Comparison of ENCODE assay signal across 8 cellular contexts in genomic region chr2:85438291-85439110, GRCh38. TPM values are rescaled to one million over a fixed set of nuclear protein-coding genes. Genes with fewer than 3 reads are reported as not detected.
A peak's percentile ranks its signal among the peaks of the same experiment; 100 is the strongest.
DNase-seq lines count a peak whose midpoint lies in the region; ATAC-seq, FAIRE-seq and TF ChIP-seq lines count a peak whose summit lies in the region.

No MANE protein-coding gene starts in this region.

- no peak for TF ChIP-seq RAD21 in A549 (conservative IDR thresholded peaks at IDR 0.05 in 1 of 2, IDR thresholded peaks at IDR 0.05 in 1 of 2)

- peaks cover 53% of the 10 kb centered on the region for H3K4me1 ChIP-seq in A549
- H3K4me1 ChIP-seq in cardiac muscle cell (ENCODE audit: low read depth) = peaks cover 12% of the 10 kb centered on the region

- H3K36me3 Mint-ChIP-seq in T-helper 17 cell (ENCODE audit: low read depth) = no peaks in the 10 kb centered on the region

- CTCF ChIA-PET in A549 (lab: Yijun Ruan, JAX) = interaction anchor here (1.0 to 41.9 kb wide), 8 partner anchors 9 to 107 kb away, joined by 3 to 1185 read pairs (median 3); partner anchors contain the start of genes GGCX, MAT2A and SH2D6

- POLR2A ChIA-PET in A549 (lab: Yijun Ruan, JAX) = interaction anchor here (0.6 to 8.1 kb wide), 15 partner anchors 8 to 167 kb away, joined by 3 to 153 read pairs (median 7); partner anchors contain the start of gene MAT2A

- peak overlapping the region; percentile 33 for H3K4me3 ChIP-seq in A549
- no peak overlapping the region for H3K4me3 ChIP-seq in cardiac muscle cell

- WGBS in A549 (ENCODE audit: missing lambda C conversion rate) = 79% methylated on average over 15 of the region's 16 CpGs

- TF ChIP-seq EP300 in A549 (IDR thresholded peaks at IDR 0.05) = no peak

- H3K27me3 ChIP-seq in cardiac muscle cell = no peaks in the 10 kb centered on the region

- no peak for TF ChIP-seq POLR2A in A549 (IDR thresholded peaks at IDR 0.05; ENCODE audit: low read length)

- ATAC-seq in A549 (peak; percentile 3 to 33; a peak in 5 of 6 replicates), GM19463 (IDR thresholded peaks at IDR 0.05; ENCODE audit: unreplicated experiment) (peak; percentile 2), T-helper 17 cell (peak; percentile 3), GM18870 (IDR thresholded peaks at IDR 0.05; ENCODE audit: unreplicated experiment) (no peak), HG03521 (IDR thresholded peaks at IDR 0.05; ENCODE audit: unreplicated experiment) (no peak)

- H3K4me1 Mint-ChIP-seq in T-helper 17 cell = peaks cover 15% of the 10 kb centered on the region

- TF ChIP-seq CTCF in A549 (IDR thresholded peaks at IDR 0.05) (no peak), cardiac muscle cell (IDR thresholded peaks at IDR 0.05; ENCODE audit: low read depth, low read length) (no peak)

- no peaks in the 10 kb centered on the region for H3K27me3 Mint-ChIP-seq in T-helper 17 cell

- DNase-seq in A549 (ENCODE audit: low read depth in 1 of 2, low spot score in 1 of 2) (no peak), T-helper 17 cell (no peak), cardiac muscle cell (ENCODE audit: low read depth in 1 of 2, low spot score in 1 of 2) (no peak), renal cortical epithelial cell (ENCODE audit: low read depth) (peak; percentile 47)
- DNase-seq in activated effector memory CD4-positive, alpha-beta T cell treated with anti-CD3 and anti-CD28 coated beads, Interleukin-2, amount 50 U/mL, for 16 hours = no peak

- H3K27ac ChIP-seq in A549 = peak overlapping the region; percentile 91 to 95
- peak overlapping the region; percentile 46 for H3K27ac ChIP-seq in cardiac muscle cell

- peak overlapping the region; percentile 86 for H3K4me2 ChIP-seq in A549

- peak overlapping the region; percentile 85 for H3K4me3 Mint-ChIP-seq in T-helper 17 cell

- H3K27ac Mint-ChIP-seq in T-helper 17 cell = peak overlapping the region; percentile 90

- H3K9me3 ChIP-seq in A549 = no peaks in the 10 kb centered on the region
- no peaks in the 10 kb centered on the region for H3K9me3 ChIP-seq in T-helper 17 cell (ENCODE audit: control insufficient read depth, low read length, poor library complexity, severe bottlenecking)
- H3K9me3 ChIP-seq in cardiac muscle cell (ENCODE audit: low read depth) = no peaks in the 10 kb centered on the region

- FAIRE-seq in A549 (lab: Jason Lieb, UNC) = no peak

- no peaks in the 10 kb centered on the region for H3K36me3 ChIP-seq in cardiac muscle cell

TF ChIP-seq in A549, 52 proteins besides CTCF, POLR2A, EP300 and RAD21:
- no peak for TF ChIP-seq FOSL2 (IDR thresholded peaks at IDR 0.05)
- TF ChIP-seq FOSL2 (CRISPR knock-in tag; IDR thresholded peaks at IDR 0.05) = no peak
- TF ChIP-seq MAFK (IDR thresholded peaks at IDR 0.05; ENCODE audit: partially characterized antibody) = no peak
- TF ChIP-seq ZSCAN20 (CRISPR knock-in tag; IDR thresholded peaks at IDR 0.05) = no peak
- no peak for TF ChIP-seq HES2 (IDR thresholded peaks at IDR 0.05)
- TF ChIP-seq E2F6 (IDR thresholded peaks at IDR 0.05; ENCODE audit: borderline replicate concordance, low read depth) = no peak; the same call in 1 of the 2 replicates
- TF ChIP-seq NPAS2 (CRISPR knock-in tag; IDR thresholded peaks at IDR 0.05; ENCODE audit: borderline replicate concordance) = peak; percentile 4; the same call in 1 of the 2 replicates
- no peak for TF ChIP-seq BHLHE40 (IDR thresholded peaks at IDR 0.05; ENCODE audit: low read depth, low read length)
- TF ChIP-seq HMGXB4 (CRISPR knock-in tag; IDR thresholded peaks at IDR 0.05; ENCODE audit: borderline replicate concordance) = no peak
- TF ChIP-seq HEYL (CRISPR knock-in tag; IDR thresholded peaks at IDR 0.05) = 0 out of 2 replicates have a peak, but pooled peaks have one; percentile 36
- no peak for TF ChIP-seq RFX5 (IDR thresholded peaks at IDR 0.05)
- 0 out of 2 replicates have a peak, but pooled peaks have one; percentile 11 for TF ChIP-seq MAX (IDR thresholded peaks at IDR 0.05)
- no peak for TF ChIP-seq CEBPB (IDR thresholded peaks at IDR 0.05)
- no peak for TF ChIP-seq PBX3 (IDR thresholded peaks at IDR 0.05)
- no peak for TF ChIP-seq CBX8 (IDR thresholded peaks at IDR 0.05)
- no peak for TF ChIP-seq ZC3H11A (IDR thresholded peaks at IDR 0.05)
- no peak for TF ChIP-seq HOXB5 (CRISPR knock-in tag; IDR thresholded peaks at IDR 0.05)
- TF ChIP-seq NR3C1 (IDR thresholded peaks at IDR 0.05) = no peak
- no peak for TF ChIP-seq TFCP2L1 (CRISPR knock-in tag; IDR thresholded peaks at IDR 0.05)
- peak; percentile 17; the same call in 1 of the 2 replicates for TF ChIP-seq EHF (CRISPR knock-in tag; IDR thresholded peaks at IDR 0.05)
- no peak for TF ChIP-seq SMC3 (IDR thresholded peaks at IDR 0.05)
- TF ChIP-seq HOXA7 (CRISPR knock-in tag; IDR thresholded peaks at IDR 0.05) = peak; percentile 81; the same call in 1 of the 2 replicates
- TF ChIP-seq POLR2AphosphoS2 (conservative IDR thresholded peaks at IDR 0.05; ENCODE audit: low read length) = no peak
- TF ChIP-seq ZFP36 (IDR thresholded peaks at IDR 0.05; ENCODE audit: borderline replicate concordance, partially characterized antibody) = no peak
- TF ChIP-seq TP53 (CRISPR knock-in tag; IDR thresholded peaks at IDR 0.05) = 0 out of 2 replicates have a peak, but pooled peaks have one; percentile 51

RNA-seq across cellular contexts. Expression of gene SH2D6, which starts 20.0 kb away (rescaled TPM):
- polyA plus RNA-seq in A549 (2011; rRNA removed) = 1.3 and 1.8 TPM in 2 replicates
- 0.48 and 0.69 TPM in 2 replicates for polyA plus RNA-seq in A549 (2012; cell fraction: cytosol; rRNA removed)
- polyA plus RNA-seq in A549 (2012; cell fraction: nucleus; rRNA removed) = 2.1 and 3.2 TPM in 2 replicates
- polyA plus RNA-seq in A549 (2017; fragmentation: RNase III; extraction: RNeasy Plus Mini Kit Qiagen cat#74134 plus additional on column Dnase treatment) = 1.4 to 1.5 TPM (median 1.4 TPM) in 3 replicates
- polyA minus RNA-seq in A549 (2011; rRNA and poly(A)+ RNA removed) = 0.83 and 1.9 TPM in 2 replicates
- under 1 TPM; 0.26 to 0.40 TPM for total RNA-seq in T-helper 17 cell
- total RNA-seq in cardiac muscle cell = not detected in 2 replicates
- polyA plus RNA-seq in cardiac muscle cell = 1.5 TPM in 1 of 2 replicates, not detected in the other
- total RNA-seq in renal cortical epithelial cell = 0.40 TPM in 1 of 2 replicates, not detected in the other

RNA-seq across cellular contexts. Expression of gene CAPG, which starts 28.3 kb away (rescaled TPM):
- polyA plus RNA-seq in A549 (2011; rRNA removed) = 81.0 and 94.6 TPM in 2 replicates
- 127 and 130 TPM in 2 replicates for polyA plus RNA-seq in A549 (2012; cell fraction: cytosol; rRNA removed)
- polyA plus RNA-seq in A549 (2012; cell fraction: nucleus; rRNA removed) = 94.4 and 121 TPM in 2 replicates
- 53.0 to 61.3 TPM (median 57.5 TPM) in 3 replicates for polyA plus RNA-seq in A549 (2017; fragmentation: RNase III; extraction: RNeasy Plus Mini Kit Qiagen cat#74134 plus additional on column Dnase treatment)
- polyA minus RNA-seq in A549 (2011; rRNA and poly(A)+ RNA removed) = 57.0 and 66.1 TPM in 2 replicates
- 10 to 100 TPM; 51.6 to 90.3 TPM for total RNA-seq in T-helper 17 cell
- total RNA-seq in cardiac muscle cell = 12.3 and 14.0 TPM in 2 replicates
- 13.0 and 21.2 TPM in 2 replicates for polyA plus RNA-seq in cardiac muscle cell
- 295 and 502 TPM in 2 replicates for total RNA-seq in renal cortical epithelial cell

Comparison
In these comparisons a context has a peak if more than half of its experiments do, and no peak if none do; other contexts are left out.
1. ATAC-seq: peak in A549 (2 of 2), GM19463 (single experiment) and T-helper 17 cell (single experiment); none in GM18870 (single experiment) and HG03521 (single experiment).